Comparison of ENCODE assay signal across 8 cellular contexts in the genomic region with DNA sequence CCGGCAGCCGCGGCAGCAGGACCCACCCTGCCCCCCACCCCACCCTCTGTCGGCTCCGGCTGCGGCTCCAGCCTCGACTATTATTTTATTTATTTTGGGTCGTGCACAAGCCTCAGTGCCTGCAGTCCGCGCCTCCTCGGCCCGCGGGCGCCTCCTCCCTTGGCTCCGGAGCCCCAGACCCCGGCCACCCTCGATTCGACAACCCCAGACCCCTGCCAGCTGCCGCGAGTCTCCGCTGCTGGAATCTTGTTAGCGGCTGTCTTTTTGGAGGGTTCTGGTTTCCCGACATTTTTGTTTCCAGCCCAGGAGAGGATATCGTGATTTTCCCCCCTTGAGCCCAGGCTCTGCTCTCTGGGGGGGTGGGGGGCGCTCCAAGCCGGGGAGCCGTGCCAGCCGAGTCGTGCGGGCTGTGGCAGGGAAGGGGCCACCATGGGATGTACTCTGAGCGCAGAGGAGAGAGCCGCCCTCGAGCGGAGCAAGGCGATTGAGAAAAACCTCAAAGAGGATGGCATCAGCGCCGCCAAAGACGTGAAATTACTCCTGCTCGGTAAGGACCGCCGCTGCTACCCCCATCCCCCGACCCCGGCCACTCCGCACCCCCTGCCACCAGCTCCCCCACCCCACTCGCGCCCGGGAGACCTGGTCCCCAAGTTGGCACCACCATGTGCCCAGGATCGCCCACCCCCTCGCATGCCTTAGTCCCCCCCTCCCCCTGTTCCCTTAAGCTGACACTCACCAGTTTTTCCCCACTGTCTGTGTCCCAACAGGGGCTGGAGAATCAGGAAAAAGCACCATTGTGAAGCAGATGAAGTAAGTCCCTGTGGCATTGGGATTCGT.
DNase-seq lines count a peak whose midpoint lies in the region; TF ChIP-seq lines count a peak whose summit lies in the region.

No MANE protein-coding gene starts in this region.

- H3K27ac ChIP-seq in KMS-11 (no peak overlapping the region), coronary artery (peak overlapping the region; percentile 63 to 90)

- no peaks in the 10 kb centered on the region for H4K20me1 ChIP-seq in KMS-11 (ENCODE audit: insufficient read depth)

- no peaks in the 10 kb centered on the region for H3K79me2 ChIP-seq in KMS-11 (ENCODE audit: insufficient read depth, low read depth)

- peak overlapping the region; percentile 68 for H3K4me3 Mint-ChIP-seq in nephron progenitor cell

- peak overlapping the region; percentile 82 for H3K4me2 ChIP-seq in KMS-11

- H3K4me3 ChIP-seq in AG09309 (ENCODE audit: control insufficient read depth, low read depth, low read length) (peak overlapping the region; percentile 46), KMS-11 (IDR thresholded peaks at IDR 0.05; ENCODE audit: insufficient read depth, low read depth, low read length) (no peak overlapping the region), coronary artery (peak overlapping the region; percentile 89)

- no peaks in the 10 kb centered on the region for H3K9me3 Mint-ChIP-seq in nephron progenitor cell

- no peaks in the 10 kb centered on the region for H3K4me1 ChIP-seq in KMS-11 (ENCODE audit: low read depth, poor library complexity, severe bottlenecking)

- H2AFZ ChIP-seq in KMS-11 (ENCODE audit: low read depth) = peak overlapping the region; percentile 91

- no peak overlapping the region for H3K9ac ChIP-seq in KMS-11

- no peak overlapping the region for H3K27ac Mint-ChIP-seq in nephron progenitor cell

- peaks cover 86% of the 10 kb centered on the region for H3K27me3 Mint-ChIP-seq in nephron progenitor cell (ENCODE audit: low read depth, poor library complexity)

- DNase-seq in AG09309 (ENCODE audit: low read depth) (no peak), coronary artery (ENCODE audit: low spot score) (no peak), nephron progenitor cell (peak; percentile 21), CD1c-positive myeloid dendritic cell (ENCODE audit: extremely low spot score) (no peak), HUDEP-2 (lab: John Stamatoyannopoulos, UW; ENCODE audit: unreplicated experiment in 76 of 76) (no peak), iPS-NIHi11 (ENCODE audit: low spot score) (no peak)
- no peak for DNase-seq in stimulated activated CD4-positive, alpha-beta T cell treated with anti-CD3 and anti-CD28 coated beads, Interleukin-12 subunit alpha, Interleukin-12 subunit beta, amount 100 ng/mL, for 4 hours

- peaks cover 20% of the 10 kb centered on the region for H3K27me3 ChIP-seq in KMS-11 (ENCODE audit: insufficient read depth, low read depth)

- TF ChIP-seq CTCF in AG09309 (IDR thresholded peaks at IDR 0.05; ENCODE audit: control insufficient read depth, insufficient read depth, low read depth, low read length, missing control alignments) (no peak), KMS-11 (conservative IDR thresholded peaks at IDR 0.05; ENCODE audit: low read depth, low read length) (no peak), coronary artery (IDR thresholded peaks at IDR 0.05) (no peak), nephron progenitor cell (IDR thresholded peaks at IDR 0.05) (no peak)

- no peaks in the 10 kb centered on the region for H3K36me3 Mint-ChIP-seq in nephron progenitor cell (ENCODE audit: low read depth)

- peaks cover 27% of the 10 kb centered on the region for H3K4me1 Mint-ChIP-seq in nephron progenitor cell

- no peaks in the 10 kb centered on the region for H3K36me3 ChIP-seq in KMS-11 (ENCODE audit: insufficient read depth)
